Comparison of ENCODE assay signal across 16 cellular contexts in the genomic region with DNA sequence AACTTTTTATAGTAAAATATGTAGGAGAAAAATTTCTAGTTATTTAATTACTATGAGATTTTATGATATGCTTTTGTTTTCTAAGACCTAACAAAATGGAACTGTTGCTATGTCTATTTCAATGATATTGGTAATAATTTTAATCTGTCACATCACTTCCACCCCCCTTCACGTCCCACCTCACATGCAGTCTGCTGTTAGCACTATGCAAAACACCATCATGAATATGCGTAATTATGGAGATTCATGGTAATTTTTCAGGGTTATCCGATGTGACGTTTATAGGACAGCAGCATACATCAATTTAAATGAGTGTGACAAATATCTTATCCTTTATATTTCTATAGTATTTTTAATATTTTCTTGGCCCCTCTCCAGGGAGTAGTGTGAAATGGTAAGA.
DNase-seq lines count a peak whose midpoint lies in the region; TF ChIP-seq lines count a peak whose summit lies in the region.
"Had no signal": no experiment of that assay in that cellular context is flagged by ENCODE, and none has a peak within 500 bp of the region (broad histone marks: within the 10 kb centered on the region; RNA-seq: fewer than 3 reads in every experiment).

No MANE protein-coding gene starts in this region.

- no peaks in the 10 kb centered on the region for H3K27me3 Mint-ChIP-seq in brain
- H3K27me3 Mint-ChIP-seq in endodermal cell (ENCODE audit: insufficient read depth), result no peaks in the 10 kb centered on the region
- H3K27me3 Mint-ChIP-seq: CD4-positive, CD25-positive, alpha-beta regulatory T cell had no signal

- peak overlapping the region; percentile 80 to 96 (median 95) for H3K27ac Mint-ChIP-seq in brain
- no peak overlapping the region for H3K27ac Mint-ChIP-seq in endodermal cell
- H3K27ac Mint-ChIP-seq: CD4-positive, CD25-positive, alpha-beta regulatory T cell; CD8-positive, alpha-beta memory T cell; GM23338; HFFc6 had no signal

- peak; percentile 11 for DNase-seq in NAMALWA (ENCODE audit: low spot score)
- no peak for DNase-seq in endodermal cell
- no peak for DNase-seq in DMS114 treated with DMSO at 0.1 percent for 48 hours (lab: John Stamatoyannopoulos, UW; ENCODE audit: unreplicated experiment)
- no peak for DNase-seq in NK-92 (lab: John Stamatoyannopoulos, UW; ENCODE audit: unreplicated experiment)
- no peak for DNase-seq in Karpas-422
- DNase-seq: ACHN; BE2C; CD4-positive, CD25-positive, alpha-beta regulatory T cell; CD8-positive, alpha-beta memory T cell; DMS 273 treated with DMSO at 0.1 percent for 48 hours; GDM1; HCEC 1CT; HFFc6; IMR-90 had no signal

- no peaks in the 10 kb centered on the region for H3K9me2 ChIP-seq in Karpas-422 (replicated peaks; ENCODE audit: insufficient read depth, low read length)

- H3K9ac ChIP-seq in endodermal cell (ENCODE audit: extremely low read depth, low read length, poor library complexity, severe bottlenecking) (no peak overlapping the region), Karpas-422 (ENCODE audit: low read length) (no peak overlapping the region)

- 83 to 88% methylated on average over 3 to 4 of the region's 4 CpGs for WGBS in endodermal cell (ENCODE audit: insufficient coverage in 1 of 2, insufficient read length in 1 of 2), 2 experiments

- no peaks in the 10 kb centered on the region for H4K20me1 ChIP-seq in Karpas-422 (ENCODE audit: insufficient read depth, low read depth, low read length)

- H3K9me3 Mint-ChIP-seq in brain (no peaks in the 10 kb centered on the region), endodermal cell (no peaks in the 10 kb centered on the region)
- H3K9me3 Mint-ChIP-seq: CD4-positive, CD25-positive, alpha-beta regulatory T cell; CD8-positive, alpha-beta memory T cell; GM23338 had no signal

- TF ChIP-seq CTCF in brain (conservative IDR thresholded peaks at IDR 0.05), result no peak
- no peak for TF ChIP-seq CTCF in endodermal cell (conservative IDR thresholded peaks at IDR 0.05)

- no peak overlapping the region for H3K4me2 ChIP-seq in Karpas-422 (ENCODE audit: low read depth, low read length, poor library complexity, severe bottlenecking)
- H3K4me2 ChIP-seq: GM23338 had no signal

- no peaks in the 10 kb centered on the region for H3K27me3 ChIP-seq in endodermal cell (ENCODE audit: control insufficient read depth, insufficient read depth, low read length, poor library complexity, severe bottlenecking)
- no peaks in the 10 kb centered on the region for H3K27me3 ChIP-seq in Karpas-422 (ENCODE audit: low read length)
- H3K27me3 ChIP-seq: BE2C had no signal

- no peaks in the 10 kb centered on the region for H3K79me2 ChIP-seq in Karpas-422 (ENCODE audit: low read length)

- H3K4me1 ChIP-seq in endodermal cell (ENCODE audit: control insufficient read depth, insufficient read depth, low read length) (no peaks in the 10 kb centered on the region), Karpas-422 (ENCODE audit: low read length) (peaks cover 7% of the 10 kb centered on the region)
- H3K4me1 ChIP-seq: BE2C had no signal

- no peaks in the 10 kb centered on the region for H3K36me3 Mint-ChIP-seq in brain
- H3K36me3 Mint-ChIP-seq in endodermal cell (ENCODE audit: low read depth), result no peaks in the 10 kb centered on the region
- H3K36me3 Mint-ChIP-seq: CD4-positive, CD25-positive, alpha-beta regulatory T cell; CD8-positive, alpha-beta memory T cell had no signal

- no peak overlapping the region for H3K4me3 ChIP-seq in endodermal cell (ENCODE audit: low read length)
- no peak overlapping the region for H3K4me3 ChIP-seq in Karpas-422 (ENCODE audit: low read length)
- H3K4me3 ChIP-seq: GM23338 had no signal

- H3K36me3 ChIP-seq in endodermal cell (ENCODE audit: control insufficient read depth, insufficient read depth, low read length) (no peaks in the 10 kb centered on the region), Karpas-422 (ENCODE audit: insufficient read depth, low read length) (no peaks in the 10 kb centered on the region)
- H3K36me3 ChIP-seq: BE2C had no signal

- no peaks in the 10 kb centered on the region for H3K9me3 ChIP-seq in endodermal cell (ENCODE audit: control insufficient read depth, low read length)
- H3K9me3 ChIP-seq in Karpas-422 (ENCODE audit: low read length), result no peaks in the 10 kb centered on the region
- H3K9me3 ChIP-seq: BE2C had no signal

- H3K27ac ChIP-seq in endodermal cell (ENCODE audit: low read depth, low read length), result peak overlapping the region; percentile 59
- no peak overlapping the region for H3K27ac ChIP-seq in Karpas-422 (ENCODE audit: low read length)

- no peak overlapping the region for H2AFZ ChIP-seq in Karpas-422 (ENCODE audit: low read length)

- H3K4me1 Mint-ChIP-seq in brain (peaks cover 93% of the 10 kb centered on the region), endodermal cell (peaks cover 21% of the 10 kb centered on the region)

- peak overlapping the region; percentile 64 to 82 (median 79) for H3K4me3 Mint-ChIP-seq in brain
- H3K4me3 Mint-ChIP-seq in endodermal cell, result no peak overlapping the region
- H3K4me3 Mint-ChIP-seq: CD4-positive, CD25-positive, alpha-beta regulatory T cell; CD8-positive, alpha-beta memory T cell; GM23338; HFFc6 had no signal
